In the genomic region with DNA sequence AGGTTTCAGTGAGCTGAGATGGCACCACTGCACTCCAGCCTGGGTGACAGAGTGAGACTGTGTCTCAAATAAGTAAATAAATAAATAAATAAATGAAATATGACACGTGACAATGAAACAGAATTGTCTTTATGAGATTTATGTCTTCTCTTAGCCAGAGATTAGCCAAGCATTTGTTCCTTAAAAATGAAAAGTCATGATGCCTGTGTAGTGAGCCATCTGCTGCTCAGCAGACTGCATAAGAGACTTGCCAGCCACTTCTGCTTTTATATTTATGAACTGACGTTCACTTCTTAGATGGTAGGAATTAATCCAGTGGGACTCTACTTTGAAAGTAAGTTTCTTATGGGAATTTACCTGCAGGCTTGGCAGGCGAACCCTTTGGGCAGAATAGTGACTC, we compare ENCODE assay signal across 17 cellular contexts.
DNase-seq lines count a peak whose midpoint lies in the region; ATAC-seq and TF ChIP-seq lines count a peak whose summit lies in the region.
"Had no signal": no experiment of that assay in that cellular context is flagged by ENCODE, and none has a peak within 500 bp of the region (broad histone marks: within the 10 kb centered on the region; RNA-seq: fewer than 3 reads in every experiment).

No MANE protein-coding gene starts in this region.

- no peaks in the 10 kb centered on the region for H3K36me3 Mint-ChIP-seq in GM23338 (ENCODE audit: low read depth)
- H3K36me3 Mint-ChIP-seq in activated naive CD4-positive, alpha-beta T cell treated with anti-CD3 and anti-CD28 coated beads for 36 hours (ENCODE audit: low read depth), result peaks cover 3% of the 10 kb centered on the region

- no peaks in the 10 kb centered on the region for H3K27me3 Mint-ChIP-seq in GM23338 (ENCODE audit: insufficient read depth, low read depth, poor library complexity)
- H3K27me3 Mint-ChIP-seq in activated naive CD4-positive, alpha-beta T cell treated with anti-CD3 and anti-CD28 coated beads for 36 hours (ENCODE audit: low read depth), result no peaks in the 10 kb centered on the region
- H3K27me3 Mint-ChIP-seq: activated CD4-positive, alpha-beta T cell treated with anti-CD3 and anti-CD28 coated beads, Interleukin-2, amount 10 ng/mL, durations not matched to agents 24 days and 14 days; stimulated activated memory B cell treated with anti-CD40 and anti-IgM and Interleukin-4, amounts not matched to agents 10 μg/mL and 1 μg/mL and 100 μg/mL, for 72 hours had no signal

- H3K4me3 ChIP-seq in BLaER1, result no peak overlapping the region
- no peak overlapping the region for H3K4me3 ChIP-seq in GM23338
- no peak overlapping the region for H3K4me3 ChIP-seq in RWPE2 (ENCODE audit: severe bottlenecking)
- H3K4me3 ChIP-seq: PC-9 had no signal

- CTCF ChIA-PET in activated naive CD4-positive, alpha-beta T cell treated with anti-CD3 and anti-CD28 coated beads for 36 hours (lab: Charles Lee), result no interaction called here

- no peak overlapping the region for H2AFZ ChIP-seq in GM23338
- H2AFZ ChIP-seq: PC-9 had no signal

- no peaks in the 10 kb centered on the region for H4K20me1 ChIP-seq in BLaER1
- H4K20me1 ChIP-seq in GM23338 (replicated peaks; ENCODE audit: insufficient read depth), result no peaks in the 10 kb centered on the region

- peak overlapping the region; percentile 22 for H3K4me2 ChIP-seq in BLaER1
- H3K4me2 ChIP-seq in GM23338, result no peak overlapping the region
- H3K4me2 ChIP-seq: PC-9 had no signal

- H3K9me3 ChIP-seq in BLaER1 (peaks cover 9% of the 10 kb centered on the region), RWPE2 (ENCODE audit: severe bottlenecking) (no peaks in the 10 kb centered on the region)

- H3K4me1 ChIP-seq in BLaER1 (peaks cover 44% of the 10 kb centered on the region), GM23338 (ENCODE audit: insufficient read depth) (peaks cover 14% of the 10 kb centered on the region; the same call in 1 of the 2 replicates), RWPE2 (ENCODE audit: insufficient read depth, poor library complexity, severe bottlenecking) (peaks cover 19% of the 10 kb centered on the region)

- no peak overlapping the region for H3K9ac ChIP-seq in BLaER1

- H3K27me3 ChIP-seq in BLaER1, result no peaks in the 10 kb centered on the region
- no peaks in the 10 kb centered on the region for H3K27me3 ChIP-seq in GM23338 (ENCODE audit: insufficient read depth)
- no peaks in the 10 kb centered on the region for H3K27me3 ChIP-seq in RWPE2 (ENCODE audit: insufficient read depth, poor library complexity, severe bottlenecking)

- DNase-seq in GM23338 (ENCODE audit: low spot score) (no peak), RWPE2 (ENCODE audit: low spot score) (no peak), inferior parietal cortex (ENCODE audit: extremely low spot score) (peak; percentile 31), NCI-H69 (lab: John Stamatoyannopoulos, UW) (no peak), NCI-H1930 (lab: John Stamatoyannopoulos, UW) (no peak)
- no peak for DNase-seq in activated effector memory CD4-positive, alpha-beta T cell treated with anti-CD3 and anti-CD28 coated beads, Interleukin-2, amount 50 U/mL, for 16 hours
- no peak for DNase-seq in activated naive CD4-positive, alpha-beta T cell treated with anti-CD3 and anti-CD28 coated beads for 36 hours
- DNase-seq: activated CD4-positive, alpha-beta T cell treated with anti-CD3 and anti-CD28 coated beads, Interleukin-2, amount 10 ng/mL, durations not matched to agents 24 days and 14 days; activated T-cell treated with anti-CD3 and anti-CD28 coated beads, Interleukin-2, amount 50 U/mL, for 48 hours; DMS153; KG1; NCI-H2107; PC-9; stimulated activated CD4-positive, alpha-beta T cell treated with anti-CD3 and anti-CD28 coated beads, Interleukin-4, amount 100 ng/mL, for 4 hours had no signal

- H3F3A ChIP-seq in GM23338 (replicated peaks; ENCODE audit: low read depth), result no peaks in the 10 kb centered on the region

- 0 out of 2 replicates have a peak, but pooled peaks cover 2% of the 10 kb centered on the region for H3K9me2 ChIP-seq in GM23338 (ENCODE audit: insufficient read depth)

- H3K36me3 ChIP-seq in BLaER1, result no peaks in the 10 kb centered on the region; the same call in 1 of the 2 replicates
- H3K36me3 ChIP-seq in GM23338 (ENCODE audit: insufficient read depth), result no peaks in the 10 kb centered on the region
- H3K36me3 ChIP-seq in RWPE2 (ENCODE audit: low read depth), result no peaks in the 10 kb centered on the region

- H3K4me3 Mint-ChIP-seq in GM23338, result no peak overlapping the region
- H3K4me3 Mint-ChIP-seq in activated naive CD4-positive, alpha-beta T cell treated with anti-CD3 and anti-CD28 coated beads for 36 hours, result no peak overlapping the region
- H3K4me3 Mint-ChIP-seq: activated CD4-positive, alpha-beta T cell treated with anti-CD3 and anti-CD28 coated beads, Interleukin-2, amount 10 ng/mL, durations not matched to agents 24 days and 14 days; stimulated activated memory B cell treated with anti-CD40 and anti-IgM and Interleukin-4, amounts not matched to agents 10 μg/mL and 1 μg/mL and 100 μg/mL, for 72 hours; T-helper 1 cell treated with Interleukin-12 subunit alpha and Interleukin-12 subunit beta and Interleukin-4 antibody, amounts not matched to agents 30 μg/mL and 1 μg/mL, for 36 hours had no signal

- no peaks in the 10 kb centered on the region for H3K79me2 ChIP-seq in GM23338 (replicated peaks; ENCODE audit: insufficient read depth)

- peaks cover 25% of the 10 kb centered on the region for H3K4me1 Mint-ChIP-seq in GM23338
- H3K4me1 Mint-ChIP-seq in activated naive CD4-positive, alpha-beta T cell treated with anti-CD3 and anti-CD28 coated beads for 36 hours (ENCODE audit: low read depth), result no peaks in the 10 kb centered on the region

- peak overlapping the region; percentile 76 for H3K27ac Mint-ChIP-seq in GM23338
- no peak overlapping the region for H3K27ac Mint-ChIP-seq in activated naive CD4-positive, alpha-beta T cell treated with anti-CD3 and anti-CD28 coated beads for 36 hours
- H3K27ac Mint-ChIP-seq: activated CD4-positive, alpha-beta T cell treated with anti-CD3 and anti-CD28 coated beads, Interleukin-2, amount 10 ng/mL, durations not matched to agents 24 days and 14 days; stimulated activated memory B cell treated with anti-CD40 and anti-IgM and Interleukin-4, amounts not matched to agents 10 μg/mL and 1 μg/mL and 100 μg/mL, for 72 hours; T-helper 1 cell treated with Interleukin-12 subunit alpha and Interleukin-12 subunit beta and Interleukin-4 antibody, amounts not matched to agents 30 μg/mL and 1 μg/mL, for 36 hours had no signal

- H3K9me3 Mint-ChIP-seq in GM23338, result no peaks in the 10 kb centered on the region
- H3K9me3 Mint-ChIP-seq in activated naive CD4-positive, alpha-beta T cell treated with anti-CD3 and anti-CD28 coated beads for 36 hours, result no peaks in the 10 kb centered on the region
- H3K9me3 Mint-ChIP-seq: stimulated activated memory B cell treated with anti-CD40 and anti-IgM and Interleukin-4, amounts not matched to agents 10 μg/mL and 1 μg/mL and 100 μg/mL, for 72 hours had no signal

- no peak for ATAC-seq in GM23338
- no peak for ATAC-seq in RWPE2 (ENCODE audit: low read depth)
- ATAC-seq: stimulated activated memory B cell treated with anti-CD40 and anti-IgM and Interleukin-4, amounts not matched to agents 10 μg/mL and 1 μg/mL and 100 μg/mL, for 72 hours had no signal

- intact Hi-C loops in activated naive CD4-positive, alpha-beta T cell treated with anti-CD3 and anti-CD28 coated beads for 36 hours (cut with micrococcal nuclease), result no loop called here

- H3K27ac ChIP-seq in BLaER1 (no peak overlapping the region), GM23338 (ENCODE audit: low read depth) (no peak overlapping the region), RWPE2 (ENCODE audit: poor library complexity, severe bottlenecking) (peak overlapping the region; percentile 86)
- H3K27ac ChIP-seq: PC-9 had no signal

- TF ChIP-seq CTCF in GM23338 (conservative IDR thresholded peaks at IDR 0.05; ENCODE audit: low read depth in 2 of 2) (no peak), RWPE2 (IDR thresholded peaks at IDR 0.05; ENCODE audit: poor library complexity, severe bottlenecking) (no peak)

TF ChIP-seq in GM23338, 12 proteins besides CTCF, POLR2A, EP300 and RAD21 (continues in another document):
- TF ChIP-seq, protein P1, sequence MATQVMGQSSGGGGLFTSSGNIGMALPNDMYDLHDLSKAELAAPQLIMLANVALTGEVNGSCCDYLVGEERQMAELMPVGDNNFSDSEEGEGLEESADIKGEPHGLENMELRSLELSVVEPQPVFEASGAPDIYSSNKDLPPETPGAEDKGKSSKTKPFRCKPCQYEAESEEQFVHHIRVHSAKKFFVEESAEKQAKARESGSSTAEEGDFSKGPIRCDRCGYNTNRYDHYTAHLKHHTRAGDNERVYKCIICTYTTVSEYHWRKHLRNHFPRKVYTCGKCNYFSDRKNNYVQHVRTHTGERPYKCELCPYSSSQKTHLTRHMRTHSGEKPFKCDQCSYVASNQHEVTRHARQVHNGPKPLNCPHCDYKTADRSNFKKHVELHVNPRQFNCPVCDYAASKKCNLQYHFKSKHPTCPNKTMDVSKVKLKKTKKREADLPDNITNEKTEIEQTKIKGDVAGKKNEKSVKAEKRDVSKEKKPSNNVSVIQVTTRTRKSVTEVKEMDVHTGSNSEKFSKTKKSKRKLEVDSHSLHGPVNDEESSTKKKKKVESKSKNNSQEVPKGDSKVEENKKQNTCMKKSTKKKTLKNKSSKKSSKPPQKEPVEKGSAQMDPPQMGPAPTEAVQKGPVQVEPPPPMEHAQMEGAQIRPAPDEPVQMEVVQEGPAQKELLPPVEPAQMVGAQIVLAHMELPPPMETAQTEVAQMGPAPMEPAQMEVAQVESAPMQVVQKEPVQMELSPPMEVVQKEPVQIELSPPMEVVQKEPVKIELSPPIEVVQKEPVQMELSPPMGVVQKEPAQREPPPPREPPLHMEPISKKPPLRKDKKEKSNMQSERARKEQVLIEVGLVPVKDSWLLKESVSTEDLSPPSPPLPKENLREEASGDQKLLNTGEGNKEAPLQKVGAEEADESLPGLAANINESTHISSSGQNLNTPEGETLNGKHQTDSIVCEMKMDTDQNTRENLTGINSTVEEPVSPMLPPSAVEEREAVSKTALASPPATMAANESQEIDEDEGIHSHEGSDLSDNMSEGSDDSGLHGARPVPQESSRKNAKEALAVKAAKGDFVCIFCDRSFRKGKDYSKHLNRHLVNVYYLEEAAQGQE (IDR thresholded peaks at IDR 0.05; ENCODE audit: unreplicated experiment), result no peak
- no peak for TF ChIP-seq ZNF331 (CRISPR knock-in tag; IDR thresholded peaks at IDR 0.05; ENCODE audit: low read depth)
